24 cellular contexts compared by ENCODE assay signal in genomic region chr9:24712190-24712589, GRCh38.
"Had no signal": no experiment of that assay in that cellular context is flagged by ENCODE, and none has a peak within 500 bp of the region (broad histone marks: within the 10 kb centered on the region; RNA-seq: fewer than 3 reads in every experiment).

No MANE protein-coding gene starts in this region.

- ATAC-seq: psoas muscle; right cardiac atrium; right lobe of liver; stimulated activated effector memory CD8-positive, alpha-beta T cell treated with anti-CD3 and anti-CD28 coated beads, Interleukin-12 subunit alpha, Interleukin-12 subunit beta, amount 100 ng/mL, for 72 hours; stimulated activated naive B cell treated with anti-CD40 and anti-IgM and Interleukin-4, amounts not matched to agents 10 μg/mL and 1 μg/mL and 100 μg/mL, for 72 hours had no signal

- H3K79me2 ChIP-seq: parathyroid adenoma had no signal

- H3K4me1 ChIP-seq: neural progenitor cell, parathyroid adenoma, psoas muscle, right lobe of liver, stomach, thyroid gland, tibial nerve, upper lobe of left lung, vagina had no signal

- H3K27ac ChIP-seq: neural progenitor cell, ovary, parathyroid adenoma, psoas muscle, right lobe of liver, sigmoid colon, stomach, thoracic aorta, thyroid gland, tibial nerve, upper lobe of left lung, vagina had no signal

- H3K9me3 ChIP-seq: ovary, psoas muscle, right lobe of liver, sigmoid colon, stomach, thoracic aorta, thyroid gland, tibial nerve, upper lobe of left lung, vagina had no signal

- H2AFZ ChIP-seq: neural progenitor cell, parathyroid adenoma had no signal

- H3K4me2 ChIP-seq: neural progenitor cell had no signal

- H3K36me3 ChIP-seq: neural progenitor cell, ovary, right lobe of liver, sigmoid colon, stomach, thoracic aorta, thyroid gland, tibial nerve, upper lobe of left lung, vagina had no signal

- H3K27me3 ChIP-seq: neural progenitor cell, ovary, right lobe of liver, sigmoid colon, stomach, thyroid gland, tibial nerve, upper lobe of left lung, vagina had no signal

- H3K4me3 ChIP-seq: neural progenitor cell, ovary, psoas muscle, right lobe of liver, sigmoid colon, stomach, thoracic aorta, thyroid gland, tibial nerve, upper lobe of left lung, vagina had no signal

- H3K9ac ChIP-seq: neural progenitor cell, parathyroid adenoma had no signal

- DNase-seq: occipital lobe; ovary; posterior cingulate gyrus; psoas muscle; right cardiac atrium; right lobe of liver; sigmoid colon; small intestine; stimulated activated CD4-positive, alpha-beta T cell treated with anti-CD3 and anti-CD28 coated beads, Interleukin-15, amount 100 ng/mL, for 24 hours; stimulated activated CD4-positive, alpha-beta T cell treated with anti-CD3 and anti-CD28 coated beads, Interleukin-2, amount 100 ng/mL, for 24 hours; stimulated activated CD4-positive, alpha-beta T cell treated with anti-CD3 and anti-CD28 coated beads, Interleukin-2, amount 100 ng/mL, for 48 hours; stimulated activated CD4-positive, alpha-beta T cell treated with anti-CD3 and anti-CD28 coated beads, Interleukin-4, amount 100 ng/mL, for 24 hours; stimulated activated naive B cell treated with anti-CD40 and anti-IgM and Interleukin-4, amounts not matched to agents 10 μg/mL and 1 μg/mL and 100 μg/mL, for 72 hours; stimulated activated naive CD4-positive, alpha-beta T cell treated with Interleukin-2 at 50 U/mL for 16 hours; stomach; thyroid gland; trophoblast cell; upper lobe of left lung had no signal
